ENCODE assay signal across 25 cellular contexts in genomic region chr14:99527026-99527425, GRCh38.
"Had no signal": no experiment of that assay in that cellular context is flagged by ENCODE, and none has a peak within 500 bp of the region (broad histone marks: within the 10 kb centered on the region; RNA-seq: fewer than 3 reads in every experiment).

No MANE protein-coding gene starts in this region.

- H3K27ac ChIP-seq: adrenal gland, neutrophil, parathyroid adenoma, transverse colon, VCaP had no signal

- H3K4me3 ChIP-seq: adrenal gland, esophagus muscularis mucosa, gastroesophageal sphincter, heart right ventricle, transverse colon had no signal

- H3K9me3 ChIP-seq: adrenal gland, esophagus muscularis mucosa, gastroesophageal sphincter, heart right ventricle, neutrophil, transverse colon had no signal

- ATAC-seq: activated naive CD4-positive, alpha-beta T cell treated with anti-CD3 and anti-CD28 coated beads, Interleukin-2, amount 50 U/mL, for 72 hours; gastroesophageal sphincter; naive thymus-derived CD4-positive, alpha-beta T cell had no signal

- DNase-seq: activated CD4-positive, alpha-beta T cell treated with anti-CD3 and anti-CD28 coated beads for 1 hour; activated CD4-positive, alpha-beta T cell treated with anti-CD3 and anti-CD28 coated beads, Interleukin-2, amount 50 U/mL, for 4 hours; activated gamma-delta T cell treated with Interleukin-2 at 50 U/mL for 16 hours; effector CD8-positive, alpha-beta T cell; heart right ventricle; immature natural killer cell; kidney glomerular epithelial cell; mesenchymal stem cell; naive thymus-derived CD4-positive, alpha-beta T cell; stimulated activated CD4-positive, alpha-beta T cell treated with anti-CD3 and anti-CD28 coated beads, Interleukin-12 subunit alpha, Interleukin-12 subunit beta, amount 100 ng/mL, for 4 hours; stimulated activated CD4-positive, alpha-beta T cell treated with anti-CD3 and anti-CD28 coated beads, Interleukin-1b, Interleukin-23, amount 100 ng/mL, for 48 hours; stimulated activated CD8-positive, alpha-beta memory T cell treated with anti-CD3 and anti-CD28 coated beads, Interleukin-4, amount 100 ng/mL, for 48 hours; stimulated activated naive CD4-positive, alpha-beta T cell treated with Interleukin-2 at 50 U/mL for 16 hours; T-helper 2 cell; transverse colon had no signal

- H3K36me3 ChIP-seq: adrenal gland, gastroesophageal sphincter, heart right ventricle, neutrophil, transverse colon had no signal

- FAIRE-seq: bronchial epithelial cell, endothelial cell of umbilical vein had no signal

- H3K36me3 Mint-ChIP-seq: activated naive CD4-positive, alpha-beta T cell treated with anti-CD3 and anti-CD28 coated beads, Interleukin-2, amount 50 U/mL, for 72 hours; immature natural killer cell; naive thymus-derived CD4-positive, alpha-beta T cell had no signal

- H3K27me3 Mint-ChIP-seq: naive thymus-derived CD4-positive, alpha-beta T cell had no signal

- H3K4me1 ChIP-seq: parathyroid adenoma had no signal

- H3K27ac Mint-ChIP-seq: activated naive CD4-positive, alpha-beta T cell treated with anti-CD3 and anti-CD28 coated beads, Interleukin-2, amount 50 U/mL, for 72 hours; dendritic cell treated with granulocyte-macrophage colony-stimulating factor and Interleukin-4, amounts not matched to agents 40 ng/mL and 50 ng/mL, for 4 days; immature natural killer cell had no signal

- H3K4me1 Mint-ChIP-seq: immature natural killer cell had no signal

- H3K9me3 Mint-ChIP-seq: activated naive CD4-positive, alpha-beta T cell treated with anti-CD3 and anti-CD28 coated beads, Interleukin-2, amount 50 U/mL, for 72 hours; dendritic cell treated with granulocyte-macrophage colony-stimulating factor and Interleukin-4, amounts not matched to agents 40 ng/mL and 50 ng/mL, for 4 days; immature natural killer cell had no signal

- H3K4me3 Mint-ChIP-seq: dendritic cell treated with granulocyte-macrophage colony-stimulating factor and Interleukin-4, amounts not matched to agents 40 ng/mL and 50 ng/mL, for 4 days; immature natural killer cell; naive thymus-derived CD4-positive, alpha-beta T cell had no signal

- H3K27me3 ChIP-seq: adrenal gland, esophagus muscularis mucosa, gastroesophageal sphincter, heart right ventricle, neutrophil, transverse colon had no signal
